ENCODE assay signal across 1 cellular context in genomic region chr19:54208784-54209057, GRCh38.
TF ChIP-seq lines count a peak whose summit lies in the region.

No MANE protein-coding gene starts in this region.

TF ChIP-seq in endothelial cell of umbilical vein, 7 proteins besides CTCF, POLR2A, EP300 and RAD21:
- TF ChIP-seq FOS (IDR thresholded peaks at IDR 0.05; ENCODE audit: borderline replicate concordance, insufficient read depth, low read length) (no peak), GATA2 (IDR thresholded peaks at IDR 0.05; ENCODE audit: insufficient read depth, insufficient read length, low read depth, low read length) (no peak), EZH2 (IDR thresholded peaks at IDR 0.05; ENCODE audit: borderline replicate concordance, low read depth, low read length, severe bottlenecking) (no peak)
